In genomic region chr13:45121421-45121820, GRCh38 we compare ENCODE assay signal across 8 cellular contexts. TPM values are rescaled to one million over a fixed set of nuclear protein-coding genes. Genes with fewer than 3 reads are reported as not detected.
DNase-seq lines count a peak whose midpoint lies in the region; ATAC-seq and TF ChIP-seq lines count a peak whose summit lies in the region.

No MANE protein-coding gene starts in this region.

- TF ChIP-seq CTCF in GM13977 (IDR thresholded peaks at IDR 0.05; ENCODE audit: extremely low read depth, insufficient read depth, missing control alignments) (no peak), fibroblast of mammary gland (conservative IDR thresholded peaks at IDR 0.05; ENCODE audit: control insufficient read depth, insufficient read depth, low read depth, low read length) (peak; percentile 25)

- H3K9ac ChIP-seq in skeletal muscle satellite cell (ENCODE audit: low read depth, low read length), result peak overlapping the region; percentile 91

- peak; percentile 14 for DNase-seq in GM13977 (ENCODE audit: low spot score)
- DNase-seq in OCI-M1 (lab: John Stamatoyannopoulos, UW), result peak; percentile 43
- DNase-seq in fibroblast of mammary gland (ENCODE audit: low read depth), result peak; percentile 49
- no peak for DNase-seq in stimulated activated CD4-positive, alpha-beta T cell treated with anti-CD3 and anti-CD28 coated beads, Interleukin-1b, Interleukin-23, amount 100 ng/mL, for 48 hours
- DNase-seq in NCI-H1694 (lab: John Stamatoyannopoulos, UW), result no peak
- DNase-seq in Ammon's horn (ENCODE audit: low spot score), result no peak

- H3K4me3 ChIP-seq in fibroblast of mammary gland (ENCODE audit: control insufficient read depth, low read depth, low read length) (peak overlapping the region; percentile 97), skeletal muscle satellite cell (ENCODE audit: low read length) (peak overlapping the region; percentile 87)

- H3K36me3 ChIP-seq in skeletal muscle satellite cell (ENCODE audit: insufficient read depth, low read length), result no peaks in the 10 kb centered on the region

- H3K4me2 ChIP-seq in skeletal muscle satellite cell (ENCODE audit: low read length), result peak overlapping the region; percentile 92

- H3K4me1 ChIP-seq in skeletal muscle satellite cell (ENCODE audit: control insufficient read depth, insufficient read depth, low read length), result peaks cover 14% of the 10 kb centered on the region

- H3K9me3 ChIP-seq in skeletal muscle satellite cell (replicated peaks; ENCODE audit: low read length), result no peaks in the 10 kb centered on the region

- no peaks in the 10 kb centered on the region for H3K27me3 ChIP-seq in skeletal muscle satellite cell (ENCODE audit: control insufficient read depth, insufficient read depth, low read length)

- ATAC-seq in GM18873 (IDR thresholded peaks at IDR 0.05; ENCODE audit: low FRiP score, unreplicated experiment), result no peak

- in situ Hi-C loops in GM13977 (cut with MboI; ENCODE audit: low pct_unique_long_range_greater_than_20kb, low sequenced_read_pairs, unreplicated experiment), result no loop called here

RNA-seq across cellular contexts. Expression of gene GTF2F2, which starts 1.1 kb away (rescaled TPM):
- total RNA-seq in skeletal muscle satellite cell (2012; rRNA removed), result 19.7 and 23.1 TPM in 2 replicates

Comparison
In these comparisons a context has a peak if more than half of its experiments do, and no peak if none do; other contexts are left out.
1. DNase-seq: peak in GM13977 (single experiment), OCI-M1 (single experiment) and fibroblast of mammary gland (single experiment); none in stimulated activated CD4-positive, alpha-beta T cell treated with anti-CD3 and anti-CD28 coated beads, Interleukin-1b, Interleukin-23, amount 100 ng/mL, for 48 hours (single experiment), NCI-H1694 (single experiment) and Ammon's horn (single experiment).